1 cellular context compared by ENCODE assay signal in the genomic region with DNA sequence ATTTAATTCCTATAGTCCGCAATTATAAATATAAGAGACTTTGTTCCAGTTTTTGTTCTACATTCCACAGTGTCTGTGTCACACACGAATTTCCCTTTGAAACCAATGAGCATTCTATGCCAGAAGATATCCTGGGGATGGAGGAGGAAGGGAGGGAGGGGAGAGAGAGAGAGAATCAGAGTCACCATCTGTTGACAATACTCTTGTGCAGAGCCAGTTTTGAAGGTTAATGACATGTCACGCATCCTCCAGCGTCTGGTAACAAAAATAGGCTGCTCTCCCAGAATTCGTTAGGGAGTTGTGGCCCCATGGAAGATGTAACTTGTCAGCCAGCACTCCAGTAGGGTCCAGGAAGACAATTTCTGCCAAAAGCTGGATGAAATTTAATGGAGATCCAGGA.
TF ChIP-seq lines count a peak whose summit lies in the region.

No MANE protein-coding gene starts in this region.

TF ChIP-seq in WTC11, 78 proteins besides CTCF, POLR2A, EP300 and RAD21 (continued from another document):
- TF ChIP-seq, protein P1, sequence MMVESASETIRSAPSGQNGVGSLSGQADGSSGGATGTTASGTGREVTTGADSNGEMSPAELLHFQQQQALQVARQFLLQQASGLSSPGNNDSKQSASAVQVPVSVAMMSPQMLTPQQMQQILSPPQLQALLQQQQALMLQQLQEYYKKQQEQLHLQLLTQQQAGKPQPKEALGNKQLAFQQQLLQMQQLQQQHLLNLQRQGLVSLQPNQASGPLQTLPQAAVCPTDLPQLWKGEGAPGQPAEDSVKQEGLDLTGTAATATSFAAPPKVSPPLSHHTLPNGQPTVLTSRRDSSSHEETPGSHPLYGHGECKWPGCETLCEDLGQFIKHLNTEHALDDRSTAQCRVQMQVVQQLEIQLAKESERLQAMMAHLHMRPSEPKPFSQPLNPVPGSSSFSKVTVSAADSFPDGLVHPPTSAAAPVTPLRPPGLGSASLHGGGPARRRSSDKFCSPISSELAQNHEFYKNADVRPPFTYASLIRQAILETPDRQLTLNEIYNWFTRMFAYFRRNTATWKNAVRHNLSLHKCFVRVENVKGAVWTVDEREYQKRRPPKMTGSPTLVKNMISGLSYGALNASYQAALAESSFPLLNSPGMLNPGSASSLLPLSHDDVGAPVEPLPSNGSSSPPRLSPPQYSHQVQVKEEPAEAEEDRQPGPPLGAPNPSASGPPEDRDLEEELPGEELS (CRISPR knock-in tag; IDR thresholded peaks at IDR 0.05): no peak
TF ChIP-seq in WTC11: peak in this region for 0.
